In the genomic region with DNA sequence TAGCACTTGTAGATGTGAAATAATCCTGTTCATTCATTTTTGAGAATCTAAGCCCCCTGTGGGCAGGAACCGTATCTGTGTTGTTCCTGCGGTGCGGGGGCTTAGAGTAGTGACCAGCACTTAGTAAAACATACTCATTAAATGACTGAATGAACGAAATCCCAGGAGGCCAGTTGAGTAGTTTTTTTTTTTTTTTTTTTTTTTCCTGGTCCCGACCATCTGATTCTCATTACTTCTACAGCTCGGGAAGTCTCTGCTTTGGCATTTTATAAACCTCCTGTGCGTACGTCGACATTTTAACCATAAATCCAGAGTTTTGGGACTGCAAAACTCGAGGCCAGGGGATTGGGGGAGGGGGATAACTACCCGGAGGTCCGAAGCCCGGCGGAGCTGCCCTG, we compare ENCODE assay signal across 8 cellular contexts. TPM values are rescaled to one million over a fixed set of nuclear protein-coding genes. Genes with fewer than 3 reads are reported as not detected.
DNase-seq lines count a peak whose midpoint lies in the region; ATAC-seq, FAIRE-seq and TF ChIP-seq lines count a peak whose summit lies in the region.

No MANE protein-coding gene starts in this region.

- no peak for DNase-seq in T-helper 1 cell
- peak; percentile 58 for DNase-seq in astrocyte (ENCODE audit: low read depth)
- DNase-seq in kidney, result no peak
- no peak for DNase-seq in GF-D8 (lab: John Stamatoyannopoulos, UW)
- DNase-seq in GM10248 (ENCODE audit: extremely low spot score), result no peak

- H3K27me3 ChIP-seq in astrocyte (ENCODE audit: insufficient read depth, low read length) (no peaks in the 10 kb centered on the region), thymus (ENCODE audit: control insufficient read depth, insufficient read depth) (peaks cover 35% of the 10 kb centered on the region)

- no peaks in the 10 kb centered on the region for H3K36me3 Mint-ChIP-seq in T-helper 1 cell treated with Interleukin-12 subunit alpha and Interleukin-12 subunit beta and Interleukin-4 antibody, amounts not matched to agents 30 μg/mL and 1 μg/mL, for 36 hours (ENCODE audit: low read depth)
- H3K36me3 Mint-ChIP-seq in astrocyte (ENCODE audit: low read depth, unreplicated experiment), result no peaks in the 10 kb centered on the region

- peak overlapping the region; percentile 87 for H3K27ac Mint-ChIP-seq in T-helper 1 cell treated with Interleukin-12 subunit alpha and Interleukin-12 subunit beta and Interleukin-4 antibody, amounts not matched to agents 30 μg/mL and 1 μg/mL, for 36 hours
- peak overlapping the region; percentile 86 for H3K27ac Mint-ChIP-seq in astrocyte (ENCODE audit: unreplicated experiment)

- H3K4me3 ChIP-seq in astrocyte (ENCODE audit: insufficient read depth, low read depth, low read length) (peak overlapping the region; percentile 49), kidney (ENCODE audit: low read length in 2 of 2) (peak overlapping the region; percentile 38 to 74), thymus (ENCODE audit: low read length) (peak overlapping the region; percentile 53)

- ATAC-seq in HG03442 (IDR thresholded peaks at IDR 0.05; ENCODE audit: unreplicated experiment), result no peak

- 10% methylated on average over 14 of the region's 14 CpGs for WGBS in thymus

- peak overlapping the region; percentile 45 for H2AFZ ChIP-seq in astrocyte (ENCODE audit: low read depth, low read length)

- CTCF ChIA-PET in GM10248 (lab: Yijun Ruan, JAX), result no interaction called here

- H3K9me3 Mint-ChIP-seq in T-helper 1 cell treated with Interleukin-12 subunit alpha and Interleukin-12 subunit beta and Interleukin-4 antibody, amounts not matched to agents 30 μg/mL and 1 μg/mL, for 36 hours, result no peaks in the 10 kb centered on the region
- H3K9me3 Mint-ChIP-seq in astrocyte (ENCODE audit: unreplicated experiment), result no peaks in the 10 kb centered on the region

- H3K27me3 Mint-ChIP-seq in T-helper 1 cell treated with Interleukin-12 subunit alpha and Interleukin-12 subunit beta and Interleukin-4 antibody, amounts not matched to agents 30 μg/mL and 1 μg/mL, for 36 hours (ENCODE audit: low read depth), result no peaks in the 10 kb centered on the region
- H3K27me3 Mint-ChIP-seq in astrocyte (ENCODE audit: low read depth, unreplicated experiment), result peaks cover 5% of the 10 kb centered on the region

- H3K27ac ChIP-seq in astrocyte (ENCODE audit: low read depth, low read length) (peak overlapping the region; percentile 89), kidney (ENCODE audit: low read depth in 2 of 2, low read length in 2 of 2) (peak overlapping the region; percentile 91 to 92), thymus (ENCODE audit: low read depth) (peak overlapping the region; percentile 94)

- no peak for FAIRE-seq in astrocyte (lab: Jason Lieb, UNC)
- no peak for FAIRE-seq in kidney (lab: Jason Lieb, UNC)

- peak overlapping the region; percentile 81 for H3K4me2 ChIP-seq in astrocyte (ENCODE audit: low read length)

- no peaks in the 10 kb centered on the region for H4K20me1 ChIP-seq in astrocyte (ENCODE audit: insufficient read depth, low read length)

- POLR2A ChIA-PET in GM10248 (lab: Yijun Ruan, JAX), result interaction anchor here (0.7 kb wide), 1 partner anchor 442 kb away, joined by 3 read pairs; no protein-coding TSS in a partner anchor

- H3K4me1 ChIP-seq in astrocyte (ENCODE audit: insufficient read depth, low read length) (peaks cover 28% of the 10 kb centered on the region), kidney (ENCODE audit: control insufficient read depth in 1 of 2, insufficient read depth in 1 of 2, low read depth in 1 of 2, low read length in 2 of 2) (peaks cover 5 to 10% of the 10 kb centered on the region in 2 donors), thymus (ENCODE audit: control insufficient read depth, insufficient read depth, low read length) (peaks cover 18% of the 10 kb centered on the region)

- H3K4me3 Mint-ChIP-seq in T-helper 1 cell treated with Interleukin-12 subunit alpha and Interleukin-12 subunit beta and Interleukin-4 antibody, amounts not matched to agents 30 μg/mL and 1 μg/mL, for 36 hours, result peak overlapping the region; percentile 62
- H3K4me3 Mint-ChIP-seq in astrocyte (ENCODE audit: unreplicated experiment), result peak overlapping the region; percentile 82

- H3K4me1 Mint-ChIP-seq in T-helper 1 cell treated with Interleukin-12 subunit alpha and Interleukin-12 subunit beta and Interleukin-4 antibody, amounts not matched to agents 30 μg/mL and 1 μg/mL, for 36 hours (ENCODE audit: low read depth), result peaks cover 41% of the 10 kb centered on the region
- peaks cover 17% of the 10 kb centered on the region for H3K4me1 Mint-ChIP-seq in astrocyte (ENCODE audit: low read depth, unreplicated experiment)

- H3K9ac ChIP-seq in astrocyte (ENCODE audit: low read length), result peak overlapping the region; percentile 79
- H3K9ac ChIP-seq in kidney (ENCODE audit: low read length in 2 of 2), result peak overlapping the region in 1 of 2 donors; percentile 80

- TF ChIP-seq CTCF in astrocyte (IDR thresholded peaks at IDR 0.05; ENCODE audit: insufficient read depth, low read depth, low read length), result no peak
- TF ChIP-seq CTCF in kidney (IDR thresholded peaks at IDR 0.05; ENCODE audit: borderline replicate concordance, extremely low read depth, insufficient read depth), result no peak
- no peak for TF ChIP-seq CTCF in GM10248 (IDR thresholded peaks at IDR 0.05; ENCODE audit: control extremely low read depth, extremely low read depth, low read depth, missing control alignments)

- no peaks in the 10 kb centered on the region for H3K36me3 ChIP-seq in astrocyte (ENCODE audit: insufficient read depth, low read length)
- H3K36me3 ChIP-seq in kidney (ENCODE audit: control insufficient read depth in 1 of 2, insufficient read depth in 2 of 2, low read length in 2 of 2), result no peaks in the 10 kb centered on the region
- H3K36me3 ChIP-seq in thymus (ENCODE audit: control insufficient read depth, insufficient read depth), result no peaks in the 10 kb centered on the region

- intact Hi-C loops in kidney (cut with DNase I), result no loop called here

- no peaks in the 10 kb centered on the region for H3K79me2 ChIP-seq in astrocyte (ENCODE audit: insufficient read depth, low read length)

- H3K9me3 ChIP-seq in astrocyte (ENCODE audit: insufficient read depth, low read depth, low read length), result no peaks in the 10 kb centered on the region
- H3K9me3 ChIP-seq in kidney (ENCODE audit: control insufficient read depth in 1 of 2, low read length in 2 of 2), result no peaks in the 10 kb centered on the region
- no peaks in the 10 kb centered on the region for H3K9me3 ChIP-seq in thymus (ENCODE audit: control insufficient read depth)

RNA-seq across cellular contexts. Expression of gene SPRY4, which starts 31.5 kb away (rescaled TPM):
- 19.4 and 23.4 TPM in 2 replicates for total RNA-seq in astrocyte
- total RNA-seq in kidney, result 16.6 TPM
- polyA plus RNA-seq in kidney (ENCODE audit: insufficient read depth, low read depth, low replicate concordance), result 6.0 TPM
- polyA plus RNA-seq in thymus, result 2.0 TPM
